In genomic region chr7:132211971-132212370, GRCh38 we compare ENCODE assay signal across 27 cellular contexts.
"Had no signal": no experiment of that assay in that cellular context is flagged by ENCODE, and none has a peak within 500 bp of the region (broad histone marks: within the 10 kb centered on the region; RNA-seq: fewer than 3 reads in every experiment).

No MANE protein-coding gene starts in this region.

- ATAC-seq: activated CD4-positive, alpha-beta T cell treated with anti-CD3 and anti-CD28 coated beads for 36 hours; activated CD8-positive, alpha-beta T cell treated with anti-CD3 and anti-CD28 coated beads for 36 hours; activated naive CD4-positive, alpha-beta T cell treated with anti-CD3 and anti-CD28 coated beads, Interleukin-2, amount 50 U/mL, for 72 hours; activated naive CD8-positive, alpha-beta T cell treated with anti-CD3 and anti-CD28 coated beads, Interleukin-2, amount 50 U/mL, for 24 hours; activated T-cell treated with anti-CD3 and anti-CD28 coated beads, Interleukin-2, amount 50 U/mL, for 72 hours; body of pancreas; Panc1; Right ventricle myocardium inferior; T-cell had no signal

- H3K4me3 ChIP-seq: ascending aorta, body of pancreas, SK-N-MC had no signal

- H3K36me3 Mint-ChIP-seq: activated naive CD4-positive, alpha-beta T cell treated with anti-CD3 and anti-CD28 coated beads, Interleukin-2, amount 50 U/mL, for 72 hours; T-cell had no signal

- H3K27ac Mint-ChIP-seq: activated CD4-positive, alpha-beta T cell treated with anti-CD3 and anti-CD28 coated beads for 36 hours; activated CD8-positive, alpha-beta T cell treated with anti-CD3 and anti-CD28 coated beads for 36 hours; activated naive CD4-positive, alpha-beta T cell treated with anti-CD3 and anti-CD28 coated beads, Interleukin-2, amount 50 U/mL, for 72 hours; activated naive CD8-positive, alpha-beta T cell treated with anti-CD3 and anti-CD28 coated beads, Interleukin-2, amount 50 U/mL, for 24 hours; activated T-cell treated with anti-CD3 and anti-CD28 coated beads, Interleukin-2, amount 50 U/mL, for 72 hours; T-cell had no signal

- H3K36me3 ChIP-seq: WERI-Rb-1 had no signal

- H3K27me3 Mint-ChIP-seq: activated CD8-positive, alpha-beta T cell treated with anti-CD3 and anti-CD28 coated beads for 36 hours had no signal

- H3K4me3 Mint-ChIP-seq: activated CD4-positive, alpha-beta T cell treated with anti-CD3 and anti-CD28 coated beads for 36 hours; activated CD8-positive, alpha-beta T cell treated with anti-CD3 and anti-CD28 coated beads for 36 hours; activated naive CD8-positive, alpha-beta T cell treated with anti-CD3 and anti-CD28 coated beads, Interleukin-2, amount 50 U/mL, for 24 hours; activated T-cell treated with anti-CD3 and anti-CD28 coated beads, Interleukin-2, amount 50 U/mL, for 72 hours; T-cell had no signal

- H3K27ac ChIP-seq: ascending aorta, body of pancreas, SK-N-MC, WERI-Rb-1 had no signal

- H3K9me3 ChIP-seq: ascending aorta, body of pancreas had no signal

- H3K4me1 ChIP-seq: ascending aorta had no signal

- H3K27me3 ChIP-seq: ascending aorta, body of pancreas had no signal

- H3K9me3 Mint-ChIP-seq: activated CD8-positive, alpha-beta T cell treated with anti-CD3 and anti-CD28 coated beads for 36 hours; activated naive CD4-positive, alpha-beta T cell treated with anti-CD3 and anti-CD28 coated beads, Interleukin-2, amount 50 U/mL, for 72 hours; activated naive CD8-positive, alpha-beta T cell treated with anti-CD3 and anti-CD28 coated beads, Interleukin-2, amount 50 U/mL, for 24 hours; activated T-cell treated with anti-CD3 and anti-CD28 coated beads, Interleukin-2, amount 50 U/mL, for 72 hours; T-cell had no signal

- DNase-seq: activated CD4-positive, alpha-beta T cell treated with anti-CD3 and anti-CD28 coated beads for 36 hours; activated CD4-positive, alpha-beta T cell treated with anti-CD3 and anti-CD28 coated beads, Interleukin-2, amount 50 U/mL, for 1 hour; activated CD8-positive, alpha-beta memory T cell treated with anti-CD3 and anti-CD28 coated beads, Interleukin-2, amount 50 U/mL, for 4 hours; activated CD8-positive, alpha-beta T cell treated with anti-CD3 and anti-CD28 coated beads for 36 hours; activated naive CD4-positive, alpha-beta T cell; activated naive CD8-positive, alpha-beta T cell treated with anti-CD3 and anti-CD28 coated beads, Interleukin-2, amount 50 U/mL, for 24 hours; activated T-cell treated with anti-CD3 and anti-CD28 coated beads, Interleukin-2, amount 50 U/mL, for 72 hours; amniotic stem cell; body of pancreas; IMR-90; KBM-7; NCI-H1092; NCI-H1417; NCI-H2029 treated with DMSO at 0.1 percent for 48 hours; NCI-H345; NCI-H510A treated with DMSO at 0.1 percent for 48 hours; NCI-H69; NK-92 treated with Interleukin-12 subunit alpha and Interleukin-12 subunit beta, amount 100 ng/mL, for 24 hours; OCI-M1; RPMI8226; T-cell; WERI-Rb-1 had no signal

- H3K4me1 Mint-ChIP-seq: activated CD4-positive, alpha-beta T cell treated with anti-CD3 and anti-CD28 coated beads for 36 hours; activated naive CD8-positive, alpha-beta T cell treated with anti-CD3 and anti-CD28 coated beads, Interleukin-2, amount 50 U/mL, for 24 hours; T-cell had no signal
